ENCODE assay signal across 8 cellular contexts in genomic region chr7:70856889-70857511, GRCh38.
DNase-seq lines count a peak whose midpoint lies in the region; ATAC-seq and TF ChIP-seq lines count a peak whose summit lies in the region.

No MANE protein-coding gene starts in this region.

- no peaks in the 10 kb centered on the region for H3K36me3 Mint-ChIP-seq in activated CD4-positive, alpha-beta T cell treated with anti-CD3 and anti-CD28 coated beads, Interleukin-2, amount 10 ng/mL, durations not matched to agents 7 days and 5 days (ENCODE audit: low read depth)
- H3K36me3 Mint-ChIP-seq in memory B cell = no peaks in the 10 kb centered on the region

- ATAC-seq in memory B cell (ENCODE audit: low read depth) = no peak
- ATAC-seq in GM19397 (IDR thresholded peaks at IDR 0.05; ENCODE audit: unreplicated experiment) = no peak

- no peak overlapping the region for H3K27ac ChIP-seq in AG04450 (ENCODE audit: low read depth, low read length)

- no peaks in the 10 kb centered on the region; the same call in 1 of the 2 replicates for H3K9me3 ChIP-seq in AG04450 (ENCODE audit: control insufficient read depth, insufficient read depth, low read length)

- no peak overlapping the region for H3K4me3 Mint-ChIP-seq in activated CD4-positive, alpha-beta T cell treated with anti-CD3 and anti-CD28 coated beads, Interleukin-2, amount 10 ng/mL, durations not matched to agents 7 days and 5 days
- H3K4me3 Mint-ChIP-seq in memory B cell = no peak overlapping the region

- CTCF ChIA-PET in AG04450 (lab: Charles Lee) = interaction anchor here (1.6 to 2.3 kb wide), 2 partner anchors 876 to 879 kb away, joined by 4 to 5 read pairs; no protein-coding TSS in a partner anchor
- CTCF ChIA-PET in activated CD4-positive, alpha-beta T cell treated with anti-CD3 and anti-CD28 coated beads, Interleukin-2, amount 10 ng/mL, durations not matched to agents 7 days and 5 days (lab: Charles Lee) = no interaction called here

- no peaks in the 10 kb centered on the region for H3K9me3 Mint-ChIP-seq in activated CD4-positive, alpha-beta T cell treated with anti-CD3 and anti-CD28 coated beads, Interleukin-2, amount 10 ng/mL, durations not matched to agents 7 days and 5 days
- peaks cover 6% of the 10 kb centered on the region for H3K9me3 Mint-ChIP-seq in memory B cell

- no peaks in the 10 kb centered on the region for H3K27me3 ChIP-seq in AG04450 (ENCODE audit: control insufficient read depth, insufficient read depth, low read length)

- DNase-seq in AG04450 (ENCODE audit: low read depth, low spot score) (no peak), GM19238 (ENCODE audit: insufficient read length, low spot score) (peak; percentile 22), NCI-H345 treated with DMSO at 0.1 percent for 48 hours (lab: John Stamatoyannopoulos, UW; ENCODE audit: unreplicated experiment) (peak; percentile 5), ecto neural progenitor cell (ENCODE audit: low spot score) (peak; percentile 93), memory B cell (ENCODE audit: low spot score in 2 of 2) (peak; percentile 32 to 43)
- peak; percentile 56 for DNase-seq in activated CD4-positive, alpha-beta T cell treated with anti-CD3 and anti-CD28 coated beads, Interleukin-2, amount 10 ng/mL, durations not matched to agents 7 days and 5 days
- peak; percentile 9 to 31 for DNase-seq in stimulated activated CD8-positive, alpha-beta memory T cell treated with anti-CD3 and anti-CD28 coated beads, Interleukin-2, amount 100 ng/mL, for 1 hour (ENCODE audit: low read depth in 2 of 2)

- no peak overlapping the region for H3K4me3 ChIP-seq in AG04450 (ENCODE audit: low read depth, low read length)

- no peaks in the 10 kb centered on the region for H3K4me1 Mint-ChIP-seq in activated CD4-positive, alpha-beta T cell treated with anti-CD3 and anti-CD28 coated beads, Interleukin-2, amount 10 ng/mL, durations not matched to agents 7 days and 5 days
- no peaks in the 10 kb centered on the region for H3K4me1 Mint-ChIP-seq in memory B cell

- H3K27ac Mint-ChIP-seq in activated CD4-positive, alpha-beta T cell treated with anti-CD3 and anti-CD28 coated beads, Interleukin-2, amount 10 ng/mL, durations not matched to agents 7 days and 5 days = no peak overlapping the region
- no peak overlapping the region for H3K27ac Mint-ChIP-seq in memory B cell

- TF ChIP-seq CTCF in AG04450 (IDR thresholded peaks at IDR 0.05; ENCODE audit: low read depth, low read length) = peak; percentile 78

- H3K27me3 Mint-ChIP-seq in activated CD4-positive, alpha-beta T cell treated with anti-CD3 and anti-CD28 coated beads, Interleukin-2, amount 10 ng/mL, durations not matched to agents 7 days and 5 days = no peaks in the 10 kb centered on the region
- peaks cover 4% of the 10 kb centered on the region for H3K27me3 Mint-ChIP-seq in memory B cell

- POLR2A ChIA-PET in AG04450 (lab: Yijun Ruan, JAX) = no interaction called here
- POLR2A ChIA-PET in activated CD4-positive, alpha-beta T cell treated with anti-CD3 and anti-CD28 coated beads, Interleukin-2, amount 10 ng/mL, durations not matched to agents 7 days and 5 days (lab: Charles Lee) = no interaction called here
